9 cellular contexts compared by ENCODE assay signal in genomic region chr22:49760630-49761571, GRCh38.
DNase-seq lines count a peak whose midpoint lies in the region; ATAC-seq and TF ChIP-seq lines count a peak whose summit lies in the region.
"Had no signal": no experiment of that assay in that cellular context is flagged by ENCODE, and none has a peak within 500 bp of the region (broad histone marks: within the 10 kb centered on the region; RNA-seq: fewer than 3 reads in every experiment).

No MANE protein-coding gene starts in this region.

- H3K4me3 ChIP-seq in foreskin fibroblast (ENCODE audit: low read depth in 1 of 2, low read length in 2 of 2): no peak overlapping the region
- H3K4me3 ChIP-seq: gastrocnemius medialis had no signal

- no peak overlapping the region for H3K27ac Mint-ChIP-seq in stimulated activated effector memory CD8-positive, alpha-beta T cell treated with anti-CD3 and anti-CD28 coated beads, Interleukin-12 subunit alpha, Interleukin-12 subunit beta, amount 100 ng/mL, for 72 hours

- no peak for TF ChIP-seq CTCF in foreskin fibroblast (IDR thresholded peaks at IDR 0.05; ENCODE audit: low read depth, low read length)

- DNase-seq in activated CD4-positive, alpha-beta T cell treated with anti-CD3 and anti-CD28 coated beads for 48 hours: peak; percentile 11
- DNase-seq in activated CD4-positive, alpha-beta T cell treated with anti-CD3 and anti-CD28 coated beads, Interleukin-2, amount 50 U/mL, for 48 hours: no peak
- peak; percentile 19 to 22 for DNase-seq in activated T-cell treated with anti-CD3 and anti-CD28 coated beads, Interleukin-2, amount 50 U/mL, for 48 hours
- DNase-seq in stimulated activated effector memory CD8-positive, alpha-beta T cell treated with anti-CD3 and anti-CD28 coated beads, Interleukin-12 subunit alpha, Interleukin-12 subunit beta, amount 100 ng/mL, for 72 hours (ENCODE audit: low spot score in 2 of 2): no peak
- no peak for DNase-seq in retina
- DNase-seq in foreskin fibroblast: no peak
- DNase-seq in amniotic stem cell (lab: John Stamatoyannopoulos, UW): no peak

- peak; percentile 46 for ATAC-seq in HG03378 (IDR thresholded peaks at IDR 0.05; ENCODE audit: unreplicated experiment)
- ATAC-seq in stimulated activated effector memory CD8-positive, alpha-beta T cell treated with anti-CD3 and anti-CD28 coated beads, Interleukin-12 subunit alpha, Interleukin-12 subunit beta, amount 100 ng/mL, for 72 hours: peak; percentile 33
- ATAC-seq: gastrocnemius medialis had no signal

- no peak overlapping the region for H3K4me3 Mint-ChIP-seq in stimulated activated effector memory CD8-positive, alpha-beta T cell treated with anti-CD3 and anti-CD28 coated beads, Interleukin-12 subunit alpha, Interleukin-12 subunit beta, amount 100 ng/mL, for 72 hours

- H3K4me1 Mint-ChIP-seq in stimulated activated effector memory CD8-positive, alpha-beta T cell treated with anti-CD3 and anti-CD28 coated beads, Interleukin-12 subunit alpha, Interleukin-12 subunit beta, amount 100 ng/mL, for 72 hours: peaks cover 12% of the 10 kb centered on the region

- peaks cover 4% of the 10 kb centered on the region for H3K36me3 Mint-ChIP-seq in stimulated activated effector memory CD8-positive, alpha-beta T cell treated with anti-CD3 and anti-CD28 coated beads, Interleukin-12 subunit alpha, Interleukin-12 subunit beta, amount 100 ng/mL, for 72 hours

- no peaks in the 10 kb centered on the region for H3K9me3 Mint-ChIP-seq in stimulated activated effector memory CD8-positive, alpha-beta T cell treated with anti-CD3 and anti-CD28 coated beads, Interleukin-12 subunit alpha, Interleukin-12 subunit beta, amount 100 ng/mL, for 72 hours

Comparison
In these comparisons a context has a peak if more than half of its experiments do, and no peak if none do; other contexts are left out.
1. DNase-seq: peak in activated CD4-positive, alpha-beta T cell treated with anti-CD3 and anti-CD28 coated beads for 48 hours (single experiment) and activated T-cell treated with anti-CD3 and anti-CD28 coated beads, Interleukin-2, amount 50 U/mL, for 48 hours (2 of 2); none in activated CD4-positive, alpha-beta T cell treated with anti-CD3 and anti-CD28 coated beads, Interleukin-2, amount 50 U/mL, for 48 hours (0 of 2), stimulated activated effector memory CD8-positive, alpha-beta T cell treated with anti-CD3 and anti-CD28 coated beads, Interleukin-12 subunit alpha, Interleukin-12 subunit beta, amount 100 ng/mL, for 72 hours (0 of 2), retina (single experiment), foreskin fibroblast (0 of 2) and amniotic stem cell (single experiment).